In the genomic region with DNA sequence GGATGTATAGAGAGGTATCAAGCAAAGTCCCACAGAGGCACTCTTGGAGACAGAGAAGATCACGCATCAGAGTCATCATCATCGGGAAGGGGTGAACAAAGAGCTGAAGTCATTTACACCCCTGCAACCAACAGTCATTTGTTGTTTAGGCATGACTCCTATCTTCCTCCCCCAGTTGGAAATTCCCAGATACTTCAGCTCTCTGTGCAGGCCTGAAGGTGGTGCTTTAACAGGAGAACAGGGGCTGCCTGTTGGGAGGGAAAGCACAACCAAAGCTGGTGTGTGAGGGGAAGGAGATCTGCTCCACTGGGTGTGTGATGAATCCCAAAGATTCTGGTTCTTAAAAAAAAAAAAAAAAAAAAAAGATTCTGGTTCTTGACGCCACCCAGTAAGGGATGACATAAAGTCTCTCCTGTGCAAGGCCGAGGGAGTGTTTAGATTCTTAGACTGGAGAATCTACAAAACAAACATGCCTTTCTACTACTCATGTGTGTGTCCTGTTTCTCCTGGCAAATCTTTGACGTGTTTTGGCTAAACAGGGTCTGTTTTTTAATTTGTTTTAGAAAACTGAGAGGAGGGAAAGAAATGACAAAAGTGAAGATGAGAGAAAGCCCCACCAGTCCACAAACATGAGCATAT, we compare ENCODE assay signal across 16 cellular contexts.
"Had no signal": no experiment of that assay in that cellular context is flagged by ENCODE, and none has a peak within 500 bp of the region (broad histone marks: within the 10 kb centered on the region; RNA-seq: fewer than 3 reads in every experiment).

No MANE protein-coding gene starts in this region.

- H3K27me3 Mint-ChIP-seq: brain had no signal

- H3K4me3 ChIP-seq: coronary artery, thyroid gland had no signal

- DNase-seq: activated CD4-positive, alpha-beta T cell treated with anti-CD3 and anti-CD28 coated beads, Interleukin-2, amount 50 U/mL, for 1 hour; activated CD4-positive, CD25-positive, alpha-beta regulatory T cell treated with anti-CD3 and anti-CD28 coated beads, Interleukin-2, amount 50 U/mL, for 72 hours; activated CD8-positive, alpha-beta memory T cell treated with anti-CD3 and anti-CD28 coated beads for 24 hours; activated CD8-positive, alpha-beta memory T cell treated with anti-CD3 and anti-CD28 coated beads, Interleukin-2, amount 50 U/mL, for 48 hours; activated naive CD4-positive, alpha-beta T cell; activated naive CD8-positive, alpha-beta T cell treated with anti-CD3 and anti-CD28 coated beads for 36 hours; immature natural killer cell; left cardiac atrium; natural killer cell; stimulated activated CD4-positive, alpha-beta T cell treated with anti-CD3 and anti-CD28 coated beads, Interleukin-2, amount 100 ng/mL, for 24 hours; stimulated activated naive CD4-positive, alpha-beta T cell treated with Interleukin-2 at 50 U/mL for 16 hours; T-helper 1 cell; thyroid gland had no signal

- H3K36me3 Mint-ChIP-seq: activated naive CD8-positive, alpha-beta T cell treated with anti-CD3 and anti-CD28 coated beads for 36 hours; brain; immature natural killer cell; natural killer cell had no signal

- ATAC-seq: natural killer cell had no signal

- H3K4me3 Mint-ChIP-seq: activated naive CD8-positive, alpha-beta T cell treated with anti-CD3 and anti-CD28 coated beads for 36 hours; brain; central memory CD8-positive, alpha-beta T cell; immature natural killer cell; natural killer cell had no signal

- H3K27ac Mint-ChIP-seq: activated naive CD8-positive, alpha-beta T cell treated with anti-CD3 and anti-CD28 coated beads for 36 hours; brain; immature natural killer cell; natural killer cell had no signal

- H3K4me1 Mint-ChIP-seq: central memory CD8-positive, alpha-beta T cell; immature natural killer cell; natural killer cell had no signal
